2 cellular contexts compared by ENCODE assay signal in the genomic region with DNA sequence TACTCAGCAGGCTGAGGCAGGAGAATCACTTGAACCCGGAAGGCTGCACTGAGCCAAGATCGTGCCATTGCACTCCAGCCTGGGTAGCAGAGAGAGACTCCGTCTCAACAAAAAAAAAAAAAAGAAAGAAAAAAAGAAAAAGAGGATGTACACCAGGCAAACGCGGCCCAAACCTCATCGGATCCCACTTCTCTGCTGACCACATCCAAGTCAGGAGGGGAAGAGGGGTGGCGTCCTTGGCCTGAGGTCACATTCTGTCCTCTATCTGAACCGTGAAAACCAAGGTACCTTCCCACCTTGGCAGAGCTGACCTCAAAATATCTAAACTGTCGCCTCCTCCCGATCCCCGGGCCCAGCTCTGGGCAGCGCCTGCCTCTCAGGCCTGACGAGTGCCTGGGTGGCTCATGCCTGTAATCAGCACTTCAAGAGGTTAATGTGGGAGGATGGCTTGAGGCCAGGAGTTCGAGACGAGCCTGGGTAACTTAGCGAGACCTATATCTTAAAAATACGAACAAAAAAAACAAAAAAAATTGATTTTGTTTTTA.
TF ChIP-seq lines count a peak whose summit lies in the region.

No MANE protein-coding gene starts in this region.

TF ChIP-seq in SK-N-SH, 30 proteins besides CTCF, POLR2A, EP300 and RAD21 (continued from another document):
- TF ChIP-seq RFX5 (IDR thresholded peaks at IDR 0.05; ENCODE audit: low read length): no peak
- no peak for TF ChIP-seq YY1 (IDR thresholded peaks at IDR 0.05; ENCODE audit: low read depth)
- TF ChIP-seq TAF1 (IDR thresholded peaks at IDR 0.05; ENCODE audit: borderline replicate concordance, low read depth, low read length): no peak
- TF ChIP-seq FOXJ3 (CRISPR knock-in tag; IDR thresholded peaks at IDR 0.05): no peak
TF ChIP-seq in SK-N-SH: peak in this region for 0.

TF ChIP-seq in SK-N-SH treated with all-trans-retinoic acid at 6 μM for 48 hours, 23 proteins besides CTCF, POLR2A, EP300 and RAD21 (continued from another document):
- TF ChIP-seq, protein P1, sequence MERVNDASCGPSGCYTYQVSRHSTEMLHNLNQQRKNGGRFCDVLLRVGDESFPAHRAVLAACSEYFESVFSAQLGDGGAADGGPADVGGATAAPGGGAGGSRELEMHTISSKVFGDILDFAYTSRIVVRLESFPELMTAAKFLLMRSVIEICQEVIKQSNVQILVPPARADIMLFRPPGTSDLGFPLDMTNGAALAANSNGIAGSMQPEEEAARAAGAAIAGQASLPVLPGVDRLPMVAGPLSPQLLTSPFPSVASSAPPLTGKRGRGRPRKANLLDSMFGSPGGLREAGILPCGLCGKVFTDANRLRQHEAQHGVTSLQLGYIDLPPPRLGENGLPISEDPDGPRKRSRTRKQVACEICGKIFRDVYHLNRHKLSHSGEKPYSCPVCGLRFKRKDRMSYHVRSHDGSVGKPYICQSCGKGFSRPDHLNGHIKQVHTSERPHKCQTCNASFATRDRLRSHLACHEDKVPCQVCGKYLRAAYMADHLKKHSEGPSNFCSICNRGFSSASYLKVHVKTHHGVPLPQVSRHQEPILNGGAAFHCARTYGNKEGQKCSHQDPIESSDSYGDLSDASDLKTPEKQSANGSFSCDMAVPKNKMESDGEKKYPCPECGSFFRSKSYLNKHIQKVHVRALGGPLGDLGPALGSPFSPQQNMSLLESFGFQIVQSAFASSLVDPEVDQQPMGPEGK (CRISPR knock-in tag; IDR thresholded peaks at IDR 0.05; ENCODE audit: borderline replicate concordance): no peak
- TF ChIP-seq, protein P2, sequence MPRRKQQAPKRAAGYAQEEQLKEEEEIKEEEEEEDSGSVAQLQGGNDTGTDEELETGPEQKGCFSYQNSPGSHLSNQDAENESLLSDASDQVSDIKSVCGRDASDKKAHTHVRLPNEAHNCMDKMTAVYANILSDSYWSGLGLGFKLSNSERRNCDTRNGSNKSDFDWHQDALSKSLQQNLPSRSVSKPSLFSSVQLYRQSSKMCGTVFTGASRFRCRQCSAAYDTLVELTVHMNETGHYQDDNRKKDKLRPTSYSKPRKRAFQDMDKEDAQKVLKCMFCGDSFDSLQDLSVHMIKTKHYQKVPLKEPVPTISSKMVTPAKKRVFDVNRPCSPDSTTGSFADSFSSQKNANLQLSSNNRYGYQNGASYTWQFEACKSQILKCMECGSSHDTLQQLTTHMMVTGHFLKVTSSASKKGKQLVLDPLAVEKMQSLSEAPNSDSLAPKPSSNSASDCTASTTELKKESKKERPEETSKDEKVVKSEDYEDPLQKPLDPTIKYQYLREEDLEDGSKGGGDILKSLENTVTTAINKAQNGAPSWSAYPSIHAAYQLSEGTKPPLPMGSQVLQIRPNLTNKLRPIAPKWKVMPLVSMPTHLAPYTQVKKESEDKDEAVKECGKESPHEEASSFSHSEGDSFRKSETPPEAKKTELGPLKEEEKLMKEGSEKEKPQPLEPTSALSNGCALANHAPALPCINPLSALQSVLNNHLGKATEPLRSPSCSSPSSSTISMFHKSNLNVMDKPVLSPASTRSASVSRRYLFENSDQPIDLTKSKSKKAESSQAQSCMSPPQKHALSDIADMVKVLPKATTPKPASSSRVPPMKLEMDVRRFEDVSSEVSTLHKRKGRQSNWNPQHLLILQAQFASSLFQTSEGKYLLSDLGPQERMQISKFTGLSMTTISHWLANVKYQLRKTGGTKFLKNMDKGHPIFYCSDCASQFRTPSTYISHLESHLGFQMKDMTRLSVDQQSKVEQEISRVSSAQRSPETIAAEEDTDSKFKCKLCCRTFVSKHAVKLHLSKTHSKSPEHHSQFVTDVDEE (CRISPR knock-in tag; IDR thresholded peaks at IDR 0.05): no peak
- TF ChIP-seq ZNF565 (CRISPR knock-in tag; conservative IDR thresholded peaks at IDR 0.05; ENCODE audit: low read depth): no peak
- no peak for TF ChIP-seq TOX (CRISPR knock-in tag; IDR thresholded peaks at IDR 0.05; ENCODE audit: borderline replicate concordance)
- TF ChIP-seq CSDC2 (CRISPR knock-in tag; IDR thresholded peaks at IDR 0.05): no peak
- TF ChIP-seq, protein P3, sequence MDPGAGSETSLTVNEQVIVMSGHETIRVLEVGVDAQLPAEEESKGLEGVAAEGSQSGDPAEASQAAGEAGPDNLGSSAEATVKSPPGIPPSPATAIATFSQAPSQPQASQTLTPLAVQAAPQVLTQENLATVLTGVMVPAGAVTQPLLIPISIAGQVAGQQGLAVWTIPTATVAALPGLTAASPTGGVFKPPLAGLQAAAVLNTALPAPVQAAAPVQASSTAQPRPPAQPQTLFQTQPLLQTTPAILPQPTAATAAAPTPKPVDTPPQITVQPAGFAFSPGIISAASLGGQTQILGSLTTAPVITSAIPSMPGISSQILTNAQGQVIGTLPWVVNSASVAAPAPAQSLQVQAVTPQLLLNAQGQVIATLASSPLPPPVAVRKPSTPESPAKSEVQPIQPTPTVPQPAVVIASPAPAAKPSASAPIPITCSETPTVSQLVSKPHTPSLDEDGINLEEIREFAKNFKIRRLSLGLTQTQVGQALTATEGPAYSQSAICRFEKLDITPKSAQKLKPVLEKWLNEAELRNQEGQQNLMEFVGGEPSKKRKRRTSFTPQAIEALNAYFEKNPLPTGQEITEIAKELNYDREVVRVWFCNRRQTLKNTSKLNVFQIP (CRISPR knock-in tag; IDR thresholded peaks at IDR 0.05; ENCODE audit: borderline replicate concordance, low read depth): no peak
- TF ChIP-seq, protein P4, sequence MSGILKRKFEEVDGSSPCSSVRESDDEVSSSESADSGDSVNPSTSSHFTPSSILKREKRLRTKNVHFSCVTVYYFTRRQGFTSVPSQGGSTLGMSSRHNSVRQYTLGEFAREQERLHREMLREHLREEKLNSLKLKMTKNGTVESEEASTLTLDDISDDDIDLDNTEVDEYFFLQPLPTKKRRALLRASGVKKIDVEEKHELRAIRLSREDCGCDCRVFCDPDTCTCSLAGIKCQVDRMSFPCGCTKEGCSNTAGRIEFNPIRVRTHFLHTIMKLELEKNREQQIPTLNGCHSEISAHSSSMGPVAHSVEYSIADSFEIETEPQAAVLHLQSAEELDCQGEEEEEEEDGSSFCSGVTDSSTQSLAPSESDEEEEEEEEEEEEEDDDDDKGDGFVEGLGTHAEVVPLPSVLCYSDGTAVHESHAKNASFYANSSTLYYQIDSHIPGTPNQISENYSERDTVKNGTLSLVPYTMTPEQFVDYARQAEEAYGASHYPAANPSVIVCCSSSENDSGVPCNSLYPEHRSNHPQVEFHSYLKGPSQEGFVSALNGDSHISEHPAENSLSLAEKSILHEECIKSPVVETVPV (CRISPR knock-in tag; IDR thresholded peaks at IDR 0.05): no peak
- no peak for TF ChIP-seq ESRRG (CRISPR knock-in tag; IDR thresholded peaks at IDR 0.05)
- TF ChIP-seq ZFP30 (CRISPR knock-in tag; IDR thresholded peaks at IDR 0.05): no peak
TF ChIP-seq in SK-N-SH treated with all-trans-retinoic acid at 6 μM for 48 hours: peak in this region for 0.
